In genomic region chr6:37194886-37195285, GRCh38 we compare ENCODE assay signal across 6 cellular contexts. TPM values are rescaled to one million over a fixed set of nuclear protein-coding genes. Genes with fewer than 3 reads are reported as not detected.
A peak's percentile ranks its signal among the peaks of the same experiment; 100 is the strongest.
DNase-seq lines count a peak whose midpoint lies in the region; ATAC-seq lines count a peak whose summit lies in the region.
"Not testable (repeated sequence)": the region's sequence is repeated elsewhere in the genome, so short reads cannot be mapped to it uniquely, and the experiment has no call there.

No MANE protein-coding gene starts in this region.

- H3K9me3 Mint-ChIP-seq in activated CD4-positive, alpha-beta T cell treated with anti-CD3 and anti-CD28 coated beads for 36 hours (ENCODE audit: low read depth); activated CD8-positive, alpha-beta T cell treated with anti-CD3 and anti-CD28 coated beads, Interleukin-2, amount 10 ng/mL, durations not matched to agents 7 days and 5 days (ENCODE audit: insufficient read depth); activated T-helper 2 cell treated with anti-CD3 and anti-CD28 coated beads, Interferon-gamma antibody, Interleukin-2, Interleukin-4, amounts not matched to agents 10 μg/mL and 5 μg/mL and 100 μg/mL, durations not matched to agents 14 hours and 24 hours and 36 hours; activated naive CD8-positive, alpha-beta T cell treated with anti-CD3 and anti-CD28 coated beads for 36 hours; naive thymus-derived CD4-positive, alpha-beta T cell: not testable (repeated sequence)

- H3K36me3 Mint-ChIP-seq in activated CD4-positive, alpha-beta T cell treated with anti-CD3 and anti-CD28 coated beads for 36 hours (ENCODE audit: low read depth); activated CD8-positive, alpha-beta T cell treated with anti-CD3 and anti-CD28 coated beads, Interleukin-2, amount 10 ng/mL, durations not matched to agents 7 days and 5 days (ENCODE audit: low read depth); activated T-helper 2 cell treated with anti-CD3 and anti-CD28 coated beads, Interferon-gamma antibody, Interleukin-2, Interleukin-4, amounts not matched to agents 10 μg/mL and 5 μg/mL and 100 μg/mL, durations not matched to agents 14 hours and 24 hours and 36 hours (ENCODE audit: low read depth); activated naive CD8-positive, alpha-beta T cell treated with anti-CD3 and anti-CD28 coated beads for 36 hours: not testable (repeated sequence)
- H3K36me3 Mint-ChIP-seq in naive thymus-derived CD4-positive, alpha-beta T cell = peaks cover 0 to 18% (median 0%) of the 10 kb centered on the region in 5 donors

- H3K36me3 ChIP-seq in naive thymus-derived CD4-positive, alpha-beta T cell (ENCODE audit: control insufficient read depth in 2 of 3, insufficient read depth in 3 of 3, low read length in 3 of 3) = not testable (repeated sequence)

- H3K9me3 ChIP-seq in naive thymus-derived CD4-positive, alpha-beta T cell (ENCODE audit: control insufficient read depth in 2 of 3, low read length in 3 of 3) = not testable (repeated sequence)

- H3K4me1 ChIP-seq in naive thymus-derived CD4-positive, alpha-beta T cell (ENCODE audit: control insufficient read depth in 2 of 2, insufficient read depth in 2 of 2, low read length in 2 of 2) = not testable (repeated sequence)

- H3K27me3 Mint-ChIP-seq in activated CD4-positive, alpha-beta T cell treated with anti-CD3 and anti-CD28 coated beads for 36 hours; activated CD8-positive, alpha-beta T cell treated with anti-CD3 and anti-CD28 coated beads, Interleukin-2, amount 10 ng/mL, durations not matched to agents 7 days and 5 days (ENCODE audit: low read depth); activated T-helper 2 cell treated with anti-CD3 and anti-CD28 coated beads, Interferon-gamma antibody, Interleukin-2, Interleukin-4, amounts not matched to agents 10 μg/mL and 5 μg/mL and 100 μg/mL, durations not matched to agents 14 hours and 24 hours and 36 hours (ENCODE audit: low read depth); activated naive CD8-positive, alpha-beta T cell treated with anti-CD3 and anti-CD28 coated beads for 36 hours; naive thymus-derived CD4-positive, alpha-beta T cell: not testable (repeated sequence)

- H3K27me3 ChIP-seq in naive thymus-derived CD4-positive, alpha-beta T cell (ENCODE audit: control insufficient read depth in 2 of 2, insufficient read depth in 2 of 2, low read length in 2 of 2) = not testable (repeated sequence)

- intact Hi-C loops in activated CD4-positive, alpha-beta T cell treated with anti-CD3 and anti-CD28 coated beads for 36 hours (cut with DNase I, micrococcal nuclease); activated T-helper 2 cell treated with anti-CD3 and anti-CD28 coated beads, Interferon-gamma antibody, Interleukin-2, Interleukin-4, amounts not matched to agents 10 μg/mL and 5 μg/mL and 100 μg/mL, durations not matched to agents 14 hours and 24 hours and 36 hours (cut with micrococcal nuclease): not testable (repeated sequence)
- intact Hi-C loops in naive thymus-derived CD4-positive, alpha-beta T cell (cut with micrococcal nuclease) = loop anchor here in 1 of 2 donors (1.0 kb wide), 1 partner anchor 8 kb away; no protein-coding TSS in a partner anchor

- POLR2A ChIA-PET in activated CD4-positive, alpha-beta T cell treated with anti-CD3 and anti-CD28 coated beads for 36 hours (lab: Charles Lee) = interaction anchor here (0.8 to 1.3 kb wide), 2 partner anchors 15 to 22 kb away, joined by 3 to 4 read pairs; no protein-coding TSS in a partner anchor
- POLR2A ChIA-PET in activated CD8-positive, alpha-beta T cell treated with anti-CD3 and anti-CD28 coated beads, Interleukin-2, amount 10 ng/mL, durations not matched to agents 7 days and 5 days (lab: Charles Lee) = interaction anchor here (0.7 to 2.3 kb wide), 10 partner anchors 11 to 177 kb away, joined by 3 to 9 read pairs (median 4); no protein-coding TSS in a partner anchor
- POLR2A ChIA-PET in naive thymus-derived CD4-positive, alpha-beta T cell (lab: Charles Lee) = interaction anchor here (0.6 to 3.3 kb wide), 4 partner anchors 11 to 24 kb away, joined by 3 to 15 read pairs (median 3); partner anchors contain the start of gene PIM1

- H3K4me3 ChIP-seq in naive thymus-derived CD4-positive, alpha-beta T cell (ENCODE audit: low read length) = not testable (repeated sequence)

- DNase-seq in OCI-M1 (lab: John Stamatoyannopoulos, UW) = peak; percentile 82
- DNase-seq in activated CD4-positive, alpha-beta T cell treated with anti-CD3 and anti-CD28 coated beads for 36 hours; activated CD8-positive, alpha-beta T cell treated with anti-CD3 and anti-CD28 coated beads, Interleukin-2, amount 10 ng/mL, durations not matched to agents 7 days and 5 days; activated T-helper 2 cell treated with anti-CD3 and anti-CD28 coated beads, Interferon-gamma antibody, Interleukin-2, Interleukin-4, amounts not matched to agents 10 μg/mL and 5 μg/mL and 100 μg/mL, durations not matched to agents 14 hours and 24 hours and 36 hours (ENCODE audit: low spot score); activated naive CD8-positive, alpha-beta T cell treated with anti-CD3 and anti-CD28 coated beads for 36 hours; naive thymus-derived CD4-positive, alpha-beta T cell: not testable (repeated sequence)

- CTCF ChIA-PET in activated CD4-positive, alpha-beta T cell treated with anti-CD3 and anti-CD28 coated beads for 36 hours (lab: Charles Lee) = interaction anchor here (0.6 to 3.7 kb wide), 9 partner anchors 14 to 571 kb away, joined by 3 to 22 read pairs (median 4); no protein-coding TSS in a partner anchor
- CTCF ChIA-PET in activated CD8-positive, alpha-beta T cell treated with anti-CD3 and anti-CD28 coated beads, Interleukin-2, amount 10 ng/mL, durations not matched to agents 7 days and 5 days (lab: Charles Lee) = interaction anchor here (0.7 to 9.0 kb wide), 8 partner anchors 8 to 309 kb away, joined by 3 to 85 read pairs (median 8); partner anchors contain the start of gene C6orf89
- CTCF ChIA-PET in naive thymus-derived CD4-positive, alpha-beta T cell (lab: Charles Lee) = interaction anchor here (0.6 to 2.9 kb wide), 5 partner anchors 12 to 176 kb away, joined by 3 to 11 read pairs (median 7); no protein-coding TSS in a partner anchor

- H3K4me1 Mint-ChIP-seq in activated CD4-positive, alpha-beta T cell treated with anti-CD3 and anti-CD28 coated beads for 36 hours = peaks cover 39% of the 10 kb centered on the region
- H3K4me1 Mint-ChIP-seq in activated CD8-positive, alpha-beta T cell treated with anti-CD3 and anti-CD28 coated beads, Interleukin-2, amount 10 ng/mL, durations not matched to agents 7 days and 5 days (ENCODE audit: low read depth) = peaks cover 35% of the 10 kb centered on the region
- H3K4me1 Mint-ChIP-seq in activated T-helper 2 cell treated with anti-CD3 and anti-CD28 coated beads, Interferon-gamma antibody, Interleukin-2, Interleukin-4, amounts not matched to agents 10 μg/mL and 5 μg/mL and 100 μg/mL, durations not matched to agents 14 hours and 24 hours and 36 hours (ENCODE audit: low read depth) = peaks cover 32% of the 10 kb centered on the region
- peaks cover 36% of the 10 kb centered on the region for H3K4me1 Mint-ChIP-seq in activated naive CD8-positive, alpha-beta T cell treated with anti-CD3 and anti-CD28 coated beads for 36 hours
- H3K4me1 Mint-ChIP-seq in naive thymus-derived CD4-positive, alpha-beta T cell = peaks cover 18 to 49% (median 30%) of the 10 kb centered on the region in 7 donors

- H3K4me3 Mint-ChIP-seq in activated CD4-positive, alpha-beta T cell treated with anti-CD3 and anti-CD28 coated beads for 36 hours; activated CD8-positive, alpha-beta T cell treated with anti-CD3 and anti-CD28 coated beads, Interleukin-2, amount 10 ng/mL, durations not matched to agents 7 days and 5 days; activated T-helper 2 cell treated with anti-CD3 and anti-CD28 coated beads, Interferon-gamma antibody, Interleukin-2, Interleukin-4, amounts not matched to agents 10 μg/mL and 5 μg/mL and 100 μg/mL, durations not matched to agents 14 hours and 24 hours and 36 hours (ENCODE audit: low read depth); activated naive CD8-positive, alpha-beta T cell treated with anti-CD3 and anti-CD28 coated beads for 36 hours: not testable (repeated sequence)
- peak overlapping the region in 1 of 10 donors; percentile 43 for H3K4me3 Mint-ChIP-seq in naive thymus-derived CD4-positive, alpha-beta T cell

- peak overlapping the region; percentile 83 for H3K27ac Mint-ChIP-seq in activated CD4-positive, alpha-beta T cell treated with anti-CD3 and anti-CD28 coated beads for 36 hours
- peak overlapping the region; percentile 30 for H3K27ac Mint-ChIP-seq in activated CD8-positive, alpha-beta T cell treated with anti-CD3 and anti-CD28 coated beads, Interleukin-2, amount 10 ng/mL, durations not matched to agents 7 days and 5 days
- H3K27ac Mint-ChIP-seq in activated T-helper 2 cell treated with anti-CD3 and anti-CD28 coated beads, Interferon-gamma antibody, Interleukin-2, Interleukin-4, amounts not matched to agents 10 μg/mL and 5 μg/mL and 100 μg/mL, durations not matched to agents 14 hours and 24 hours and 36 hours = peak overlapping the region; percentile 93
- H3K27ac Mint-ChIP-seq in activated naive CD8-positive, alpha-beta T cell treated with anti-CD3 and anti-CD28 coated beads for 36 hours = peak overlapping the region; percentile 86
- H3K27ac Mint-ChIP-seq in naive thymus-derived CD4-positive, alpha-beta T cell = peak overlapping the region in 5 of 9 donors; percentile 4 to 87 (median 67)

- not testable (repeated sequence) for H3K27ac ChIP-seq in naive thymus-derived CD4-positive, alpha-beta T cell (ENCODE audit: low read depth, low read length)

- ATAC-seq in activated CD4-positive, alpha-beta T cell treated with anti-CD3 and anti-CD28 coated beads for 36 hours = peak; percentile 45
- peak; percentile 53 for ATAC-seq in activated CD8-positive, alpha-beta T cell treated with anti-CD3 and anti-CD28 coated beads, Interleukin-2, amount 10 ng/mL, durations not matched to agents 7 days and 5 days
- not testable (repeated sequence) for ATAC-seq in naive thymus-derived CD4-positive, alpha-beta T cell

RNA-seq across cellular contexts. Expression of gene PIM1, which starts 24.9 kb away (rescaled TPM):
- 100 to 1,000 TPM; 137 to 163 TPM for total RNA-seq in activated CD4-positive, alpha-beta T cell treated with anti-CD3 and anti-CD28 coated beads for 36 hours
- total RNA-seq in activated CD8-positive, alpha-beta T cell treated with anti-CD3 and anti-CD28 coated beads, Interleukin-2, amount 10 ng/mL, durations not matched to agents 7 days and 5 days = 100 to 1,000 TPM; 432 to 449 TPM
- total RNA-seq in activated T-helper 2 cell treated with anti-CD3 and anti-CD28 coated beads, Interferon-gamma antibody, Interleukin-2, Interleukin-4, amounts not matched to agents 10 μg/mL and 5 μg/mL and 100 μg/mL, durations not matched to agents 14 hours and 24 hours and 36 hours = 151 and 161 TPM in 2 replicates
- total RNA-seq in activated naive CD8-positive, alpha-beta T cell treated with anti-CD3 and anti-CD28 coated beads for 36 hours = 100 to 1,000 TPM; 166 to 168 TPM
- total RNA-seq in naive thymus-derived CD4-positive, alpha-beta T cell = 100 to 1,000 TPM; 100 to 550 (median 172) TPM
- polyA plus RNA-seq in naive thymus-derived CD4-positive, alpha-beta T cell = 100 to 1,000 TPM; 249 to 304 TPM

Comparison
In these comparisons a context has a peak if more than half of its experiments do, and no peak if none do; other contexts are left out.
1. H3K27ac Mint-ChIP-seq: peak in every context shown above with its lines; median percentile 93 in activated T-helper 2 cell treated with anti-CD3 and anti-CD28 coated beads, Interferon-gamma antibody, Interleukin-2, Interleukin-4, amounts not matched to agents 10 μg/mL and 5 μg/mL and 100 μg/mL, durations not matched to agents 14 hours and 24 hours and 36 hours; 86 in activated naive CD8-positive, alpha-beta T cell treated with anti-CD3 and anti-CD28 coated beads for 36 hours; 83 in activated CD4-positive, alpha-beta T cell treated with anti-CD3 and anti-CD28 coated beads for 36 hours; 67 in naive thymus-derived CD4-positive, alpha-beta T cell; 30 in activated CD8-positive, alpha-beta T cell treated with anti-CD3 and anti-CD28 coated beads, Interleukin-2, amount 10 ng/mL, durations not matched to agents 7 days and 5 days.